In genomic region chr19:44746946-44747738, GRCh38 we compare ENCODE assay signal across 8 cellular contexts. TPM values are rescaled to one million over a fixed set of nuclear protein-coding genes. Genes with fewer than 3 reads are reported as not detected.
DNase-seq lines count a peak whose midpoint lies in the region; ATAC-seq and TF ChIP-seq lines count a peak whose summit lies in the region.

No MANE protein-coding gene starts in this region.

- H3K36me3 ChIP-seq in HUES6 (ENCODE audit: control insufficient read depth, insufficient read depth, low read length) (no peaks in the 10 kb centered on the region; the same call in 1 of the 2 replicates), adipocyte (ENCODE audit: control insufficient read depth, insufficient read depth, low read length, severe bottlenecking) (peaks cover 15% of the 10 kb centered on the region), upper lobe of right lung (peaks cover 12% of the 10 kb centered on the region)

- peaks cover 54% of the 10 kb centered on the region for H3K27me3 ChIP-seq in HUES6 (ENCODE audit: control insufficient read depth, insufficient read depth, low read length)
- H3K27me3 ChIP-seq in adipocyte (replicated peaks; ENCODE audit: control insufficient read depth, insufficient read depth, low read length): no peaks in the 10 kb centered on the region
- no peaks in the 10 kb centered on the region for H3K27me3 ChIP-seq in upper lobe of right lung

- H3K27ac ChIP-seq in HUES6 (ENCODE audit: low read depth, low read length): no peak overlapping the region
- peak overlapping the region; percentile 93 for H3K27ac ChIP-seq in upper lobe of right lung

- H3K9me3 ChIP-seq in HUES6 (ENCODE audit: control insufficient read depth, insufficient read depth, low read depth, low read length) (no peaks in the 10 kb centered on the region), adipocyte (ENCODE audit: control insufficient read depth, low read length) (no peaks in the 10 kb centered on the region), upper lobe of right lung (no peaks in the 10 kb centered on the region)

- ATAC-seq in GM18861 (IDR thresholded peaks at IDR 0.05; ENCODE audit: unreplicated experiment) (peak; percentile 23), upper lobe of right lung (peak; percentile 92)

- H3K4me1 ChIP-seq in HUES6 (ENCODE audit: control insufficient read depth, insufficient read depth, low read length) (peaks cover 5% of the 10 kb centered on the region), adipocyte (ENCODE audit: control insufficient read depth, insufficient read depth, low read length) (peaks cover 67% of the 10 kb centered on the region), upper lobe of right lung (peaks cover 69% of the 10 kb centered on the region)

- peak overlapping the region; percentile 75 for H3K4me3 ChIP-seq in HUES6 (ENCODE audit: low read depth, low read length)
- H3K4me3 ChIP-seq in adipocyte (ENCODE audit: low read length): peak overlapping the region; percentile 82
- peak overlapping the region; percentile 75 for H3K4me3 ChIP-seq in upper lobe of right lung

- intact Hi-C loops in cardiac septum (cut with DNase I) (no loop called here), posterior cingulate gyrus (cut with DNase I) (no loop called here), upper lobe of right lung (cut with DNase I) (no loop called here)

- DNase-seq in AG08395 (ENCODE audit: low spot score): peak; percentile 95
- DNase-seq in T follicular helper cell (ENCODE audit: low read depth): peak; percentile 86
- DNase-seq in adipocyte (ENCODE audit: low read depth): peak; percentile 98
- DNase-seq in cardiac septum (ENCODE audit: low spot score): peak; percentile 99
- peak; percentile 39 to 95 (median 69) for DNase-seq in posterior cingulate gyrus
- DNase-seq in upper lobe of right lung: peak; percentile 96

- H3K9ac ChIP-seq in HUES6 (ENCODE audit: low read length) (no peak overlapping the region), adipocyte (ENCODE audit: low read length) (peak overlapping the region; percentile 97)

- TF ChIP-seq CTCF in upper lobe of right lung (IDR thresholded peaks at IDR 0.05): no peak

RNA-seq across cellular contexts. Expression of gene BCL3, which starts 1.4 kb away (rescaled TPM):
- 41.5 TPM for total RNA-seq in cardiac septum
- 87.4 TPM for total RNA-seq in upper lobe of right lung

RNA-seq across cellular contexts. Expression of gene CBLC, which starts 30.5 kb away (rescaled TPM):
- total RNA-seq in cardiac septum (not detected), upper lobe of right lung (3.2 TPM)

RNA-seq across cellular contexts. Expression of gene CEACAM16, which starts 48.2 kb away (rescaled TPM):
- total RNA-seq in cardiac septum (not detected), upper lobe of right lung (not detected)
